Comparison of ENCODE assay signal across 1 cellular context in genomic region chr6:119197271-119197670, GRCh38.
TF ChIP-seq lines count a peak whose summit lies in the region.

No MANE protein-coding gene starts in this region.

TF ChIP-seq in SK-N-SH treated with all-trans-retinoic acid at 6 μM for 48 hours, 23 proteins besides CTCF, POLR2A, EP300 and RAD21 (continued from another document):
- TF ChIP-seq ZC3H10 (CRISPR knock-in tag; IDR thresholded peaks at IDR 0.05) (no peak), RARB (CRISPR knock-in tag; IDR thresholded peaks at IDR 0.05) (no peak), TSHZ2 (CRISPR knock-in tag; IDR thresholded peaks at IDR 0.05) (no peak), ZFP30 (CRISPR knock-in tag; IDR thresholded peaks at IDR 0.05) (no peak), GLIS3 (CRISPR knock-in tag; IDR thresholded peaks at IDR 0.05) (no peak), PPARA (CRISPR knock-in tag; IDR thresholded peaks at IDR 0.05; ENCODE audit: borderline replicate concordance) (no peak), ARNTL (CRISPR knock-in tag; IDR thresholded peaks at IDR 0.05; ENCODE audit: borderline replicate concordance, low read depth) (no peak), BACH2 (CRISPR knock-in tag; IDR thresholded peaks at IDR 0.05; ENCODE audit: borderline replicate concordance) (no peak), ZNF565 (CRISPR knock-in tag; conservative IDR thresholded peaks at IDR 0.05; ENCODE audit: low read depth) (no peak)
